In the genomic region with DNA sequence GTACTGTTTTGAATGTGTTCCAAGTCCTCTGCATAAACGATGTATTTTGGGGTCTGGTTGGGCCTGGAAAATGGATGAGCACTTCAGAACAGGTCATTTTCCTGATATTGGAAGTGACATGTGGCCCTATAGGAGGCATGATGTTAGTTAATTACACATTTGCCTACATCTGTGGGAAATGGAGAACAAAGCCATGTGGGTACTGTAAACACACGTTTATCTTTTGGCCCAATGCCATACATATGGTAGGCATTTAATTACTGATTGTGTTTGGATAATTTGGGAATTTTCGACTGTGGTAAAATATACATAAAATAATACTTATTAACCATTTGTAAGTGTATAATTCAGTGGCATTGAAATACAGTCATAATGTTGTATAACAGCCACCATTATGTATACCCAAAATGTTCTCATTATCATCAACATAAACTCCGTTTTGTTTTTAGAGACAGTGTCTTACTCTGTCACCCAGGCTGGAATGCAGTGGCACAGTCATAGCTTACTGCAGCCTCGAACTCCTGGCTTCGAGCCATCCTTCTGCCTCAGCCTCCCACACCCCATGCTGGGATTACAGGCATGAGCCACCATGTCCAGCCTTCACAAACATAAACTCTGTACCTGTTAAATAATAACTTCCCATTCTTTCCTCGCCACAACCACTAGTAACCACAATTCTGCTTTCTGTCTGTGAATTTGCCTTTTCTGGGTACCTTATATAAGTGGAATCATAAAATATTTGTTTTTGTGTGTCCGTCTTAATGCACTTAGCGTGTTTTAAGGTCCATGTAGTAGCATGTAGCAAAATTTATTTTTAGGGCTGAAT, we compare ENCODE assay signal across 1 cellular context.
A peak's percentile ranks its signal among the peaks of the same experiment; 100 is the strongest.
TF ChIP-seq lines count a peak whose summit lies in the region.

No MANE protein-coding gene starts in this region.

TF ChIP-seq in HepG2, 621 proteins besides CTCF, POLR2A, EP300 and RAD21:
- TF ChIP-seq AGO2 (optimal IDR thresholded peaks at IDR 0.05; ENCODE audit: low read depth, low read length) = peak; percentile 12
- TF ChIP-seq, protein P1, sequence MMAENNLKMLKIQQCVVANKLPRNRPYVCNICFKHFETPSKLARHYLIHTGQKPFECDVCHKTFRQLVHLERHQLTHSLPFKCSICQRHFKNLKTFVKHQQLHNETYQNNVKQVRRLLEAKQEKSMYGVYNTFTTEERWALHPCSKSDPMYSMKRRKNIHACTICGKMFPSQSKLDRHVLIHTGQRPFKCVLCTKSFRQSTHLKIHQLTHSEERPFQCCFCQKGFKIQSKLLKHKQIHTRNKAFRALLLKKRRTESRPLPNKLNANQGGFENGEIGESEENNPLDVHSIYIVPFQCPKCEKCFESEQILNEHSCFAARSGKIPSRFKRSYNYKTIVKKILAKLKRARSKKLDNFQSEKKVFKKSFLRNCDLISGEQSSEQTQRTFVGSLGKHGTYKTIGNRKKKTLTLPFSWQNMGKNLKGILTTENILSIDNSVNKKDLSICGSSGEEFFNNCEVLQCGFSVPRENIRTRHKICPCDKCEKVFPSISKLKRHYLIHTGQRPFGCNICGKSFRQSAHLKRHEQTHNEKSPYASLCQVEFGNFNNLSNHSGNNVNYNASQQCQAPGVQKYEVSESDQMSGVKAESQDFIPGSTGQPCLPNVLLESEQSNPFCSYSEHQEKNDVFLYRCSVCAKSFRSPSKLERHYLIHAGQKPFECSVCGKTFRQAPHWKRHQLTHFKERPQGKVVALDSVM (CRISPR knock-in tag; IDR thresholded peaks at IDR 0.05) = peak; percentile 31; the same call in 1 of the 2 replicates
- peak; percentile 81 for TF ChIP-seq POLR2AphosphoS2 (IDR thresholded peaks at IDR 0.05; ENCODE audit: low read depth, low read length)
- TF ChIP-seq SALL2 (CRISPR knock-in tag; IDR thresholded peaks at IDR 0.05) = no peak
- TF ChIP-seq, protein P2, sequence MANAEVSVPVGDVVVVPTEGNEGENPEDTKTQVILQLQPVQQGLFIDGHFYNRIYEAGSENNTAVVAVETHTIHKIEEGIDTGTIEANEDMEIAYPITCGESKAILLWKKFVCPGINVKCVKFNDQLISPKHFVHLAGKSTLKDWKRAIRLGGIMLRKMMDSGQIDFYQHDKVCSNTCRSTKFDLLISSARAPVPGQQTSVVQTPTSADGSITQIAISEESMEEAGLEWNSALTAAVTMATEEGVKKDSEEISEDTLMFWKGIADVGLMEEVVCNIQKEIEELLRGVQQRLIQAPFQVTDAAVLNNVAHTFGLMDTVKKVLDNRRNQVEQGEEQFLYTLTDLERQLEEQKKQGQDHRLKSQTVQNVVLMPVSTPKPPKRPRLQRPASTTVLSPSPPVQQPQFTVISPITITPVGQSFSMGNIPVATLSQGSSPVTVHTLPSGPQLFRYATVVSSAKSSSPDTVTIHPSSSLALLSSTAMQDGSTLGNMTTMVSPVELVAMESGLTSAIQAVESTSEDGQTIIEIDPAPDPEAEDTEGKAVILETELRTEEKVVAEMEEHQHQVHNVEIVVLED (CRISPR knock-in tag; IDR thresholded peaks at IDR 0.05; ENCODE audit: borderline replicate concordance) = no peak
